ENCODE assay signal across 10 cellular contexts in genomic region chr4:8506373-8507250, GRCh38.
DNase-seq lines count a peak whose midpoint lies in the region; ATAC-seq and TF ChIP-seq lines count a peak whose summit lies in the region.
"Had no signal": no experiment of that assay in that cellular context is flagged by ENCODE, and none has a peak within 500 bp of the region (broad histone marks: within the 10 kb centered on the region; RNA-seq: fewer than 3 reads in every experiment).

No MANE protein-coding gene starts in this region.

- H3K9me3 Mint-ChIP-seq in Caco-2 (ENCODE audit: unreplicated experiment) = no peaks in the 10 kb centered on the region

- H3K27me3 ChIP-seq in Caco-2 (replicated peaks; ENCODE audit: control insufficient read depth, insufficient read depth, low read length) = no peaks in the 10 kb centered on the region

- POLR2A ChIA-PET in Caco-2 (lab: Charles Lee) = no interaction called here

- H3K4me3 ChIP-seq in fibroblast of mammary gland (ENCODE audit: control insufficient read depth, low read depth, low read length) (no peak overlapping the region), mucosa of descending colon (no peak overlapping the region), Caco-2 (ENCODE audit: low read depth, low read length) (no peak overlapping the region)

- H3K9me3 ChIP-seq in mucosa of descending colon (no peaks in the 10 kb centered on the region), Caco-2 (no peaks in the 10 kb centered on the region)

- no TSS peak for BruUV-seq in Caco-2 (replicated peaks; lab: Mats Ljungman, UMichigan)

- H3K36me3 ChIP-seq in mucosa of descending colon (ENCODE audit: low read depth) (no peaks in the 10 kb centered on the region), Caco-2 (ENCODE audit: control insufficient read depth, insufficient read depth, low read length) (no peaks in the 10 kb centered on the region)

- CTCF ChIA-PET in Caco-2 (lab: Charles Lee) = interaction anchor here (1.7 kb wide), 1 partner anchor 80 kb away, joined by 5 read pairs; no protein-coding TSS in a partner anchor

- H3K27ac Mint-ChIP-seq in Caco-2 (ENCODE audit: unreplicated experiment) = no peak overlapping the region

- DNase-seq in M059J (ENCODE audit: low read depth) (peak; percentile 21), fibroblast of mammary gland (ENCODE audit: low read depth) (peak; percentile 75), mucosa of descending colon (peak in 1 of 3 donors; percentile 27), Caco-2 (no peak), NCI-H774 (lab: John Stamatoyannopoulos, UW) (no peak), ACHN (no peak)
- DNase-seq: activated naive CD4-positive, alpha-beta T cell; small intestine had no signal

- H3K4me1 ChIP-seq in mucosa of descending colon (ENCODE audit: low read depth) (no peaks in the 10 kb centered on the region), Caco-2 (no peaks in the 10 kb centered on the region)

- H3K27ac ChIP-seq in temporal lobe (ENCODE audit: low read depth, low read length) = peak overlapping the region; percentile 57

- in situ Hi-C loops in ACHN (cut with HindIII; ENCODE audit: low pct_ligation_motif_present, low pct_unique_long_range_greater_than_20kb, low sequenced_read_pairs) = no loop called here

- H3K4me1 Mint-ChIP-seq in Caco-2 (ENCODE audit: low read depth, unreplicated experiment) = no peaks in the 10 kb centered on the region

- intact Hi-C loops in mucosa of descending colon (cut with DNase I, micrococcal nuclease) = no loop called here
- intact Hi-C loops in Caco-2 (cut with micrococcal nuclease; ENCODE audit: unreplicated experiment) = no loop called here

- no peak overlapping the region for H3K4me3 Mint-ChIP-seq in Caco-2 (ENCODE audit: unreplicated experiment)

- TF ChIP-seq CTCF in fibroblast of mammary gland (conservative IDR thresholded peaks at IDR 0.05; ENCODE audit: control insufficient read depth, insufficient read depth, low read depth, low read length) (no peak), mucosa of descending colon (IDR thresholded peaks at IDR 0.05) (no peak), Caco-2 (IDR thresholded peaks at IDR 0.05; ENCODE audit: insufficient read depth in 1 of 2, low read depth in 1 of 2, low read length in 1 of 2, severe bottlenecking in 1 of 2, unreplicated experiment in 1 of 2) (no peak)

- ATAC-seq in mucosa of descending colon = peak; percentile 13
- no peak for ATAC-seq in HG02763 (IDR thresholded peaks at IDR 0.05; ENCODE audit: unreplicated experiment)

- H3K36me3 Mint-ChIP-seq in Caco-2 (ENCODE audit: insufficient read depth, unreplicated experiment) = no peaks in the 10 kb centered on the region

- H3K27me3 Mint-ChIP-seq in Caco-2 (ENCODE audit: insufficient read depth, unreplicated experiment) = no peaks in the 10 kb centered on the region

Comparison
In these comparisons a context has a peak if more than half of its experiments do, and no peak if none do; other contexts are left out.
1. DNase-seq: peak in M059J (single experiment) and fibroblast of mammary gland (single experiment); none in Caco-2 (0 of 2), NCI-H774 (single experiment) and ACHN (single experiment).